In genomic region chr4:152534541-152535231, GRCh38 we compare ENCODE assay signal across 8 cellular contexts. TPM values are rescaled to one million over a fixed set of nuclear protein-coding genes. Genes with fewer than 3 reads are reported as not detected.
DNase-seq lines count a peak whose midpoint lies in the region; ATAC-seq, FAIRE-seq and TF ChIP-seq lines count a peak whose summit lies in the region.

No MANE protein-coding gene starts in this region.

- peak overlapping the region; percentile 75 for H3K4me3 ChIP-seq in cardiac muscle cell

- H3K36me3 Mint-ChIP-seq in progenitor cell of endocrine pancreas (ENCODE audit: insufficient read depth), result peaks cover 4% of the 10 kb centered on the region

- DNase-seq in NCI-H1105 treated with DMSO at 0.1 percent for 48 hours (lab: John Stamatoyannopoulos, UW), result peak; percentile 1
- no peak for DNase-seq in NCI-H1105 (lab: John Stamatoyannopoulos, UW)
- peak; percentile 31 for DNase-seq in activated gamma-delta T cell treated with anti-CD3 and anti-CD28 coated beads, Interleukin-2, amount 50 U/mL, for 16 hours (ENCODE audit: low read depth)
- peak; percentile 36 to 60 for DNase-seq in cardiac muscle cell (ENCODE audit: low read depth in 1 of 2, low spot score in 1 of 2)
- DNase-seq in progenitor cell of endocrine pancreas (ENCODE audit: low spot score, unreplicated experiment), result peak; percentile 21
- no peak for DNase-seq in HTR-8/SVneo (ENCODE audit: insufficient read length, low spot score)

- no peaks in the 10 kb centered on the region for H3K9me3 Mint-ChIP-seq in progenitor cell of endocrine pancreas (ENCODE audit: low read depth)

- peak overlapping the region; percentile 83 for H3K27ac ChIP-seq in cardiac muscle cell

- H3K27ac Mint-ChIP-seq in progenitor cell of endocrine pancreas, result peak overlapping the region; percentile 89

- FAIRE-seq in HTR-8/SVneo (lab: Jason Lieb, UNC), result no peak

- ATAC-seq in GM18861 (IDR thresholded peaks at IDR 0.05; ENCODE audit: unreplicated experiment), result no peak

- peak overlapping the region; percentile 92 for H3K4me3 Mint-ChIP-seq in progenitor cell of endocrine pancreas (ENCODE audit: low read depth)

- H3K4me1 ChIP-seq in cardiac muscle cell (ENCODE audit: low read depth), result peaks cover 38% of the 10 kb centered on the region

- no peaks in the 10 kb centered on the region for H3K27me3 ChIP-seq in cardiac muscle cell

- H3K36me3 ChIP-seq in cardiac muscle cell, result no peaks in the 10 kb centered on the region

- H3K9me3 ChIP-seq in cardiac muscle cell (ENCODE audit: low read depth), result no peaks in the 10 kb centered on the region

- peaks cover 37% of the 10 kb centered on the region for H3K4me1 Mint-ChIP-seq in progenitor cell of endocrine pancreas (ENCODE audit: low read depth)

- no peaks in the 10 kb centered on the region for H3K27me3 Mint-ChIP-seq in progenitor cell of endocrine pancreas

- TF ChIP-seq CTCF in cardiac muscle cell (IDR thresholded peaks at IDR 0.05; ENCODE audit: low read depth, low read length) (no peak), progenitor cell of endocrine pancreas (IDR thresholded peaks at IDR 0.05; ENCODE audit: unreplicated experiment) (no peak)

TF ChIP-seq in PFSK-1, 5 proteins besides CTCF, POLR2A, EP300 and RAD21:
- no peak for TF ChIP-seq REST (IDR thresholded peaks at IDR 0.05; ENCODE audit: insufficient read depth in 1 of 2, low read depth in 2 of 2, low read length in 2 of 2)
- no peak for TF ChIP-seq FOXP2 (optimal IDR thresholded peaks at IDR 0.05; ENCODE audit: borderline replicate concordance, extremely low read depth, extremely low read length, insufficient read depth)
- no peak for TF ChIP-seq POLR2AphosphoS5 (IDR thresholded peaks at IDR 0.05; ENCODE audit: low read depth, low read length)
- 0 out of 2 replicates have a peak, but pooled peaks have one; percentile 4 for TF ChIP-seq SIN3A (IDR thresholded peaks at IDR 0.05; ENCODE audit: borderline replicate concordance, insufficient read depth, low read length)
- TF ChIP-seq TAF1 (IDR thresholded peaks at IDR 0.05; ENCODE audit: borderline replicate concordance, insufficient read depth, low read length), result no peak

RNA-seq across cellular contexts. Expression of gene FBXW7, which starts 1.2 kb away (rescaled TPM):
- polyA plus RNA-seq in PFSK-1 (2012; ENCODE audit: insufficient read length, low read depth), result 3.1 TPM
- total RNA-seq in cardiac muscle cell, result 30.1 and 67.7 TPM in 2 replicates
- 18.5 and 19.7 TPM in 2 replicates for polyA plus RNA-seq in cardiac muscle cell
- total RNA-seq in progenitor cell of endocrine pancreas, result 49.3 and 52.1 TPM in 2 replicates

Comparison
In these comparisons a context has a peak if more than half of its experiments do, and no peak if none do; other contexts are left out.
1. DNase-seq: peak in NCI-H1105 treated with DMSO at 0.1 percent for 48 hours (single experiment), activated gamma-delta T cell treated with anti-CD3 and anti-CD28 coated beads, Interleukin-2, amount 50 U/mL, for 16 hours (single experiment), cardiac muscle cell (2 of 2) and progenitor cell of endocrine pancreas (single experiment); none in NCI-H1105 (single experiment) and HTR-8/SVneo (single experiment).